In the genomic region with DNA sequence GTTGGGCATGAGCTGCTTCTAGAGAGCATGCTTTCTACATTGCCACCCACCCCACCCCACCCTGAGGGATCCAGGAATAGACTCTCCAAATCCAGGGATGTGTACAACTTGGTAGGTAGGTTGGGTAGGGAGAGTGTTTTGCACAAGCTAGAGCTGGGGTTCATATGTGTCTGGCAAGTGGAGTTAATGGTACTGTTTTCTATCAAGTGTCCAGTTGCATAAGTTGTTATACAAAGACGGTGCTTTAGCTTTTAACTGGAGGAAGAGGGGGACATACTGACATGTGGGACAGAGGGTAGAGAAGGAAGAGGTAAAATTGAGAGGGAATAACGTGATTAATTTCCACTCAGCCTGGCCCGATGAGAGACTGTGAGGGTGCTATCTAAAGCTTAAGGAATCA, we compare ENCODE assay signal across 1 cellular context.
TF ChIP-seq lines count a peak whose summit lies in the region.

No MANE protein-coding gene starts in this region.

TF ChIP-seq in IMR-90, 13 proteins besides CTCF, POLR2A, EP300 and RAD21:
- no peak for TF ChIP-seq RCOR1 (IDR thresholded peaks at IDR 0.05; ENCODE audit: insufficient replicate concordance, low read length)
- no peak for TF ChIP-seq MAZ (IDR thresholded peaks at IDR 0.05; ENCODE audit: borderline replicate concordance, low read depth, low read length)
- no peak for TF ChIP-seq NFE2L2 (IDR thresholded peaks at IDR 0.05; ENCODE audit: low read depth, low read length)
- TF ChIP-seq, protein P1, sequence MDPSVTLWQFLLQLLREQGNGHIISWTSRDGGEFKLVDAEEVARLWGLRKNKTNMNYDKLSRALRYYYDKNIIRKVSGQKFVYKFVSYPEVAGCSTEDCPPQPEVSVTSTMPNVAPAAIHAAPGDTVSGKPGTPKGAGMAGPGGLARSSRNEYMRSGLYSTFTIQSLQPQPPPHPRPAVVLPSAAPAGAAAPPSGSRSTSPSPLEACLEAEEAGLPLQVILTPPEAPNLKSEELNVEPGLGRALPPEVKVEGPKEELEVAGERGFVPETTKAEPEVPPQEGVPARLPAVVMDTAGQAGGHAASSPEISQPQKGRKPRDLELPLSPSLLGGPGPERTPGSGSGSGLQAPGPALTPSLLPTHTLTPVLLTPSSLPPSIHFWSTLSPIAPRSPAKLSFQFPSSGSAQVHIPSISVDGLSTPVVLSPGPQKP (IDR thresholded peaks at IDR 0.05; ENCODE audit: borderline replicate concordance, low read depth, low read length): no peak
- TF ChIP-seq SMC3 (IDR thresholded peaks at IDR 0.05; ENCODE audit: low read depth, low read length): no peak
- TF ChIP-seq MXI1 (IDR thresholded peaks at IDR 0.05; ENCODE audit: borderline replicate concordance, low read depth, low read length): no peak
- no peak for TF ChIP-seq BHLHE40 (IDR thresholded peaks at IDR 0.05; ENCODE audit: low read depth, low read length)
- TF ChIP-seq RFX5 (IDR thresholded peaks at IDR 0.05; ENCODE audit: low read depth, low read length): no peak
- TF ChIP-seq CHD1 (IDR thresholded peaks at IDR 0.05; ENCODE audit: low read depth, low read length): no peak
- TF ChIP-seq, protein P2, sequence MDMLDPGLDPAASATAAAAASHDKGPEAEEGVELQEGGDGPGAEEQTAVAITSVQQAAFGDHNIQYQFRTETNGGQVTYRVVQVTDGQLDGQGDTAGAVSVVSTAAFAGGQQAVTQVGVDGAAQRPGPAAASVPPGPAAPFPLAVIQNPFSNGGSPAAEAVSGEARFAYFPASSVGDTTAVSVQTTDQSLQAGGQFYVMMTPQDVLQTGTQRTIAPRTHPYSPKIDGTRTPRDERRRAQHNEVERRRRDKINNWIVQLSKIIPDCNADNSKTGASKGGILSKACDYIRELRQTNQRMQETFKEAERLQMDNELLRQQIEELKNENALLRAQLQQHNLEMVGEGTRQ (IDR thresholded peaks at IDR 0.05; ENCODE audit: low read depth, low read length): no peak
- no peak for TF ChIP-seq MAFK (IDR thresholded peaks at IDR 0.05; ENCODE audit: low read depth, low read length)
- TF ChIP-seq CEBPB (IDR thresholded peaks at IDR 0.05; ENCODE audit: low read depth, low read length): no peak
